Comparison of ENCODE assay signal across 17 cellular contexts in genomic region chr5:179209359-179210150, GRCh38.
DNase-seq lines count a peak whose midpoint lies in the region; ATAC-seq, FAIRE-seq and TF ChIP-seq lines count a peak whose summit lies in the region.
"Had no signal": no experiment of that assay in that cellular context is flagged by ENCODE, and none has a peak within 500 bp of the region (broad histone marks: within the 10 kb centered on the region; RNA-seq: fewer than 3 reads in every experiment).

No MANE protein-coding gene starts in this region.

- H3K27me3 ChIP-seq in MG63: no peaks in the 10 kb centered on the region
- no peaks in the 10 kb centered on the region for H3K27me3 ChIP-seq in H1 (replicated peaks in 1 of 4; ENCODE audit: control insufficient read depth in 3 of 4, extremely low read depth in 1 of 4, insufficient read depth in 3 of 4, low read length in 3 of 4)
- H3K27me3 ChIP-seq in SJCRH30: no peaks in the 10 kb centered on the region
- H3K27me3 ChIP-seq: neural progenitor cell had no signal

- DNase-seq in ELR (ENCODE audit: low read depth): peak; percentile 87
- DNase-seq in MG63: peak; percentile 86
- DNase-seq in H1 (ENCODE audit: low read depth in 1 of 2, low spot score in 2 of 2): no peak
- DNase-seq in non-pigmented ciliary epithelial cell (ENCODE audit: low read depth): peak; percentile 2
- no peak for DNase-seq in HEK293T (ENCODE audit: extremely low spot score)
- DNase-seq in stimulated activated naive CD4-positive, alpha-beta T cell (lab: John Stamatoyannopoulos, UW): no peak
- DNase-seq in SJCRH30: no peak
- DNase-seq: activated CD4-positive, alpha-beta T cell treated with anti-CD3 and anti-CD28 coated beads, Interleukin-2, amount 10 ng/mL, durations not matched to agents 7 days and 5 days; NCI-H1417; NCI-H524; RPMI8226; spleen; substantia nigra; T-helper 2 cell had no signal

- H4K91ac ChIP-seq in H1 (replicated peaks; ENCODE audit: insufficient read length, low read length): no peak overlapping the region

- H2BK120ac ChIP-seq in H1 (replicated peaks; ENCODE audit: low read depth, low read length): no peak overlapping the region

- H4K8ac ChIP-seq in H1 (ENCODE audit: extremely low read depth, insufficient read depth, low read length): no peak overlapping the region

- no peak overlapping the region; the same call in 1 of the 2 replicates for H3K18ac ChIP-seq in H1 (ENCODE audit: extremely low read depth, low read length)

- H3K27ac ChIP-seq in H1 (ENCODE audit: low read depth, low read length): no peak overlapping the region
- no peak overlapping the region for H3K27ac ChIP-seq in SJCRH30
- H3K27ac ChIP-seq: neural progenitor cell, spleen had no signal

- H2AK5ac ChIP-seq in H1 (ENCODE audit: low read depth, low read length): 0 out of 2 replicates have a peak overlapping the region, but pooled peaks have one; percentile 9

- CTCF ChIA-PET in H1 (lab: Charles Lee; ENCODE audit: partially characterized antibody): interaction anchor here (0.5 to 1.1 kb wide), 2 partner anchors 14 to 20 kb away, joined by 3 read pairs; no protein-coding TSS in a partner anchor
- CTCF ChIA-PET in HEK293T (lab: Yijun Ruan, JAX): no interaction called here

- TF ChIP-seq POLR2A in H1 (IDR thresholded peaks at IDR 0.05; ENCODE audit: control extremely low read depth in 1 of 2, low read depth in 2 of 2, low read length in 2 of 2): no peak

- H2BK5ac ChIP-seq in H1 (ENCODE audit: low read depth, low read length): no peak overlapping the region

- TF ChIP-seq RAD21 in H1 (IDR thresholded peaks at IDR 0.05 in 1 of 2, conservative IDR thresholded peaks at IDR 0.05 in 1 of 2; ENCODE audit: low read depth in 2 of 2, low read length in 2 of 2): no peak

- H2BK15ac ChIP-seq in H1 (ENCODE audit: low read length): no peak overlapping the region

- no peak overlapping the region for H2AFZ ChIP-seq in H1 (ENCODE audit: low read length)
- H2AFZ ChIP-seq: neural progenitor cell had no signal

- H4K5ac ChIP-seq in H1 (ENCODE audit: insufficient read length, low read depth, low read length): no peak overlapping the region

- no peak overlapping the region for H3K9ac ChIP-seq in H1 (replicated peaks in 1 of 4; ENCODE audit: extremely low read depth in 1 of 4, low read depth in 3 of 4, low read length in 3 of 4)
- H3K9ac ChIP-seq: neural progenitor cell had no signal

- H3K23me2 ChIP-seq in H1 (ENCODE audit: low read depth, low read length): no peaks in the 10 kb centered on the region

- POLR2A ChIA-PET in H1 (lab: Charles Lee; ENCODE audit: partially characterized antibody): interaction anchor here (1.1 kb wide), 1 partner anchor 22 kb away, joined by 3 read pairs; no protein-coding TSS in a partner anchor
- POLR2A ChIA-PET in HEK293T (lab: Yijun Ruan, JAX): no interaction called here

- peaks cover 0 to 3% of the 10 kb centered on the region in 2 experiments for H4K20me1 ChIP-seq in H1 (replicated peaks in 1 of 2; ENCODE audit: control insufficient read depth in 1 of 2, insufficient read depth in 2 of 2, low read length in 2 of 2)

- no peak for ATAC-seq in GM21360 (IDR thresholded peaks at IDR 0.05; ENCODE audit: unreplicated experiment)

- H2BK20ac ChIP-seq in H1 (ENCODE audit: low read length): 0 out of 2 replicates have a peak overlapping the region, but pooled peaks have one; percentile 43

- TF ChIP-seq EP300 in H1 (IDR thresholded peaks at IDR 0.05; ENCODE audit: borderline replicate concordance in 1 of 2, low read depth in 2 of 2, low read length in 2 of 2): no peak

- H3K4me3 ChIP-seq in MG63: no peak overlapping the region
- no peak overlapping the region for H3K4me3 ChIP-seq in H1 (ENCODE audit: extremely low read depth in 1 of 4, insufficient read depth in 2 of 4, low read depth in 3 of 4, low read length in 4 of 4)
- no peak overlapping the region for H3K4me3 ChIP-seq in SJCRH30
- H3K4me3 ChIP-seq: lung, neural progenitor cell, spleen had no signal

- no peak overlapping the region for H3K4ac ChIP-seq in H1 (replicated peaks; ENCODE audit: insufficient read length, low read depth, low read length)

- no peak overlapping the region for H3K23ac ChIP-seq in H1 (ENCODE audit: insufficient read length)

- H3K14ac ChIP-seq in H1 (ENCODE audit: insufficient read length): no peak overlapping the region

- no peaks in the 10 kb centered on the region for H3K79me1 ChIP-seq in H1 (ENCODE audit: low read depth, low read length)

- TF ChIP-seq CTCF in H1 (IDR thresholded peaks at IDR 0.05; ENCODE audit: control extremely low read depth in 1 of 3, insufficient read depth in 1 of 3, low read depth in 1 of 3, low read length in 3 of 3): no peak

- FAIRE-seq in H1 (lab: Jason Lieb, UNC): no peak

- WGBS in H1 (ENCODE audit: extremely low coverage in 1 of 2, insufficient coverage in 1 of 2, insufficient read length in 1 of 2, insufficient replicate concordance in 2 of 2, low coverage in 1 of 2, low lambda C conversion rate in 2 of 2, missing lambda C conversion rate in 1 of 2), 2 experiments: 89% methylated on average over 16 of the region's 20 CpGs; no CpG with 5 or more reads in 1 of the 2 experiments

- H3K4me2 ChIP-seq in H1 (ENCODE audit: insufficient read depth in 1 of 2, low read depth in 2 of 2, low read length in 2 of 2): no peak overlapping the region
- H3K4me2 ChIP-seq: neural progenitor cell had no signal

- no peak overlapping the region for H3K56ac ChIP-seq in H1 (replicated peaks; ENCODE audit: insufficient read length, low read depth, low read length)

- H3K79me2 ChIP-seq in H1 (ENCODE audit: control insufficient read depth in 1 of 2, insufficient read depth in 2 of 2, low read length in 2 of 2): no peaks in the 10 kb centered on the region

- H3K36me3 ChIP-seq in MG63 (peaks cover 70% of the 10 kb centered on the region), H1 (ENCODE audit: control insufficient read depth in 2 of 4, insufficient read depth in 4 of 4, low read length in 3 of 4) (no peaks in the 10 kb centered on the region), SJCRH30 (no peaks in the 10 kb centered on the region)
- H3K36me3 ChIP-seq: neural progenitor cell had no signal

- H3K4me1 ChIP-seq in H1 (replicated peaks in 1 of 4; ENCODE audit: control insufficient read depth in 3 of 4, insufficient read depth in 4 of 4, low read length in 3 of 4) (peaks cover 0 to 2% (median 0%) of the 10 kb centered on the region in 4 experiments; a peak in 1 of 7 replicates), SJCRH30 (no peaks in the 10 kb centered on the region)
- H3K4me1 ChIP-seq: neural progenitor cell had no signal

- no peaks in the 10 kb centered on the region for H3K9me3 ChIP-seq in MG63
- no peaks in the 10 kb centered on the region for H3K9me3 ChIP-seq in H1 (ENCODE audit: insufficient read depth in 2 of 2, low read depth in 1 of 2, low read length in 1 of 2)
- H3K9me3 ChIP-seq in SJCRH30 (replicated peaks): no peaks in the 10 kb centered on the region
- H3K9me3 ChIP-seq: spleen had no signal

- H2BK12ac ChIP-seq in H1 (ENCODE audit: low read depth, low read length): no peak overlapping the region

TF ChIP-seq in H1, 55 proteins besides CTCF, POLR2A, EP300 and RAD21:
- TF ChIP-seq POU5F1 (IDR thresholded peaks at IDR 0.05; ENCODE audit: low read depth, low read length) (no peak), TAF7 (optimal IDR thresholded peaks at IDR 0.05; ENCODE audit: borderline replicate concordance, low read depth, low read length) (no peak), RFX5 (IDR thresholded peaks at IDR 0.05; ENCODE audit: borderline replicate concordance, low read depth, low read length) (no peak), RNF2 (IDR thresholded peaks at IDR 0.05; ENCODE audit: borderline replicate concordance, low read depth, low read length, missing control alignments, poor library complexity, severe bottlenecking) (no peak)

TF ChIP-seq in HEK293T, 16 proteins besides CTCF, POLR2A, EP300 and RAD21:
- no peak for TF ChIP-seq ZNF384 (IDR thresholded peaks at IDR 0.05)
- TF ChIP-seq SUZ12 (IDR thresholded peaks at IDR 0.05): no peak
- no peak for TF ChIP-seq FOXK2 (IDR thresholded peaks at IDR 0.05)
- no peak for TF ChIP-seq L3MBTL2 (conservative IDR thresholded peaks at IDR 0.05)
- TF ChIP-seq ELF4 (IDR thresholded peaks at IDR 0.05): no peak
- TF ChIP-seq HDGF (IDR thresholded peaks at IDR 0.05; ENCODE audit: borderline replicate concordance): no peak
- TF ChIP-seq LEF1 (IDR thresholded peaks at IDR 0.05; ENCODE audit: borderline replicate concordance): no peak
- TF ChIP-seq CTBP1 (IDR thresholded peaks at IDR 0.05; ENCODE audit: borderline replicate concordance): no peak
- TF ChIP-seq PKNOX1 (IDR thresholded peaks at IDR 0.05): no peak

Comparison
In these comparisons a context has a peak if more than half of its experiments do, and no peak if none do; other contexts are left out.
1. DNase-seq: peak in ELR (single experiment), MG63 (single experiment) and non-pigmented ciliary epithelial cell (single experiment); none in H1 (0 of 2), HEK293T (single experiment), stimulated activated naive CD4-positive, alpha-beta T cell (0 of 6) and SJCRH30 (0 of 2).